28 cellular contexts compared by ENCODE assay signal in the genomic region with DNA sequence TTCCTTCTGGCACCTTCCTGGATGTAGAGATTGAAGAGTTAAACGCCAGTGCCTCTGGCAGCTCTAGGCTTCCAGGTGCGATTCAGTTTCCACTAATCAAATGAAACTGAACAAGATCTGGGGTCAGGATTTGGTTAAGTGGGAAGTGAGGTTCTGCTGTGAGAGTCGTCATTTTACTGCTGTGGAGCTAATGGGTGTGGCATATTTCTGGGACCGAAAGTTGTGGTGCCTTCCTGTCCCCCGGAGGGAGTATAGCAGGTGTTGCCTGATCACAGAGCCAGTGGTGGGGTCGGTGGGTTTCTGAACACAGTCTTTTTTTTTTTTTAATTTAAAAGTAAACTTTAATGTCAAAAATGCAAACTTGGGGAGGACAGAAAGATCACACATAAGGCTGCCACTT.
"Had no signal": no experiment of that assay in that cellular context is flagged by ENCODE, and none has a peak within 500 bp of the region (broad histone marks: within the 10 kb centered on the region; RNA-seq: fewer than 3 reads in every experiment).

No MANE protein-coding gene starts in this region.

- H3K9me3 ChIP-seq: heart right ventricle, left lung, pancreas, prostate gland, suprapubic skin, thoracic aorta, tibial artery, upper lobe of right lung had no signal

- H3K4me2 ChIP-seq: hepatocyte had no signal

- H3K9me3 Mint-ChIP-seq: mesothelial cell of epicardium; natural killer cell; stimulated activated effector memory CD8-positive, alpha-beta T cell treated with anti-CD3 and anti-CD28 coated beads, Interleukin-12 subunit alpha, Interleukin-12 subunit beta, amount 100 ng/mL, for 72 hours; stimulated activated naive CD8-positive, alpha-beta T cell treated with anti-CD3 and anti-CD28 coated beads, Interleukin-15, Interleukin-2, amounts not matched to agents 100 ng/mL and 50 ng/mL, for 24 hours had no signal

- H3K4me3 Mint-ChIP-seq: mesothelial cell of epicardium; naive B cell; natural killer cell; stimulated activated effector memory CD8-positive, alpha-beta T cell treated with anti-CD3 and anti-CD28 coated beads, Interleukin-12 subunit alpha, Interleukin-12 subunit beta, amount 100 ng/mL, for 72 hours; stimulated activated naive CD8-positive, alpha-beta T cell treated with anti-CD3 and anti-CD28 coated beads, Interleukin-15, Interleukin-2, amounts not matched to agents 100 ng/mL and 50 ng/mL, for 24 hours had no signal

- H3K36me3 ChIP-seq: heart right ventricle, left lung, pancreas, prostate gland, suprapubic skin, thoracic aorta, tibial artery, upper lobe of right lung had no signal

- DNase-seq: heart right ventricle; left colon; left lung; mesendoderm; naive B cell; natural killer cell; pancreas; retina; right cardiac atrium; stimulated activated CD4-positive, alpha-beta T cell treated with anti-CD3 and anti-CD28 coated beads, Interleukin-12 subunit alpha, Interleukin-12 subunit beta, amount 100 ng/mL, for 4 hours; stimulated activated CD4-positive, alpha-beta T cell treated with anti-CD3 and anti-CD28 coated beads, Interleukin-15, amount 100 ng/mL, for 24 hours; stimulated activated CD4-positive, alpha-beta T cell treated with anti-CD3 and anti-CD28 coated beads, Interleukin-2, amount 100 ng/mL, for 24 hours; stimulated activated CD4-positive, alpha-beta T cell treated with anti-CD3 and anti-CD28 coated beads, Interleukin-4, amount 100 ng/mL, for 24 hours; stimulated activated naive CD4-positive, alpha-beta T cell; tibial artery; trophoblast cell; upper lobe of right lung had no signal

- H3K4me1 ChIP-seq: left lung, pancreas, prostate gland, upper lobe of right lung had no signal

- H3K4me1 Mint-ChIP-seq: mesothelial cell of epicardium; natural killer cell; stimulated activated effector memory CD8-positive, alpha-beta T cell treated with anti-CD3 and anti-CD28 coated beads, Interleukin-12 subunit alpha, Interleukin-12 subunit beta, amount 100 ng/mL, for 72 hours had no signal

- H3K4me3 ChIP-seq: heart right ventricle, hepatocyte, left lung, lung, pancreas, prostate gland, skin epidermis, suprapubic skin, thoracic aorta, tibial artery, upper lobe of right lung had no signal

- H3K27ac ChIP-seq: heart right ventricle, hepatocyte, left lung, pancreas, prostate gland, skin epidermis, suprapubic skin, thoracic aorta, tibial artery, upper lobe of right lung had no signal

- FAIRE-seq: keratinocyte, pancreas, urothelium cell line had no signal

- H3K27ac Mint-ChIP-seq: mesothelial cell of epicardium; natural killer cell; stimulated activated effector memory CD8-positive, alpha-beta T cell treated with anti-CD3 and anti-CD28 coated beads, Interleukin-12 subunit alpha, Interleukin-12 subunit beta, amount 100 ng/mL, for 72 hours; stimulated activated naive CD8-positive, alpha-beta T cell treated with anti-CD3 and anti-CD28 coated beads, Interleukin-15, Interleukin-2, amounts not matched to agents 100 ng/mL and 50 ng/mL, for 24 hours had no signal

- H3K36me3 Mint-ChIP-seq: mesothelial cell of epicardium, natural killer cell had no signal
